Comparison of ENCODE assay signal across 8 cellular contexts in the genomic region with DNA sequence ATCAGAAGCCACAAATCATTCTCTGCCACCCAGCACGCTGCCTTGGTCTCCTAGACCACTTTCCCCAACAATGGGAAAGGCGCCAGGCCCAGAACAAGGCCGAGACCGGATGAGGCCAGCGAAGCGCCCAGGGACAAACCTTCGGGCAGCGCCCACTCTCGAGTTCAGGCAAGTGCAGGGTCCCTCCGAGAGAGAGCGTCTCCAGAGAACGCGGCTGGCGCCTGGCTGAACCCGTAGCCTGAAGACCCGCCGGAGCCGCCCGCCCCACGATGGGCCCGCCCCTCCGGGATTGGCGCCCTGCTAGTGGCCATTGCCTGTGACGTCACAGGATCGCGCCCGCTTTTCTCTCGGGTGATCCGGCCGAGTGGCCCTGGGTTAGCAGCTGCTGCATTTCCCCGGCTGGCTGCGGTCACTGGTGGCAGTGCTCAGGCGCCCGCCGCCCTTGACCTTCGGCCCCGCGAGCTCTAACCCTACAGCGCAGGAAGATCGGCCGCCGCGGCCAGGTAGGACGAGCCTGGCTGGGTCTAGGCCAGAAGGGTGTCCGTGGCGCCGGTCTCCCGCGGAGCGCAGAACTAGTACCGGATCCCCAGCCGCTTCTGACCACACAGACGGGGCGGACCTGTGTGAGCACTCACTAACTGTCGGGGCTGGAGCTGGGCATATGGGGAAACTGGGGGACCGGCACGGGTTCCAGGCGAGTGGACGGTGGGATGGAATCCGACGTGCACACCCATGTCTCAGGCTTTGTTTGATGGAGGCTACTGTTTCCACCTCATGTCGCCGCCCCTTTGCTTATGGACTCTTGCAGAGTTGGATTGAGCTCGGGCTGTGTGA. TPM values are rescaled to one million over a fixed set of nuclear protein-coding genes. Genes with fewer than 3 reads are reported as not detected.
A peak's percentile ranks its signal among the peaks of the same experiment; 100 is the strongest.
DNase-seq lines count a peak whose midpoint lies in the region; ATAC-seq lines count a peak whose summit lies in the region.

A gene with protein sequence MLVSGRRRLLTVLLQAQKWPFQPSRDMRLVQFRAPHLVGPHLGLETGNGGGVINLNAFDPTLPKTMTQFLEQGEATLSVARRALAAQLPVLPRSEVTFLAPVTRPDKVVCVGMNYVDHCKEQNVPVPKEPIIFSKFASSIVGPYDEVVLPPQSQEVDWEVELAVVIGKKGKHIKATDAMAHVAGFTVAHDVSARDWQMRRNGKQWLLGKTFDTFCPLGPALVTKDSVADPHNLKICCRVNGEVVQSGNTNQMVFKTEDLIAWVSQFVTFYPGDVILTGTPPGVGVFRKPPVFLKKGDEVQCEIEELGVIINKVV (plus strand): TSS at position 339 of the 834 bp plus-strand sequence. CDS start 2,851 bp downstream, outside the sequence.

- DNase-seq in COLO829 (ENCODE audit: low spot score) (peak; percentile 96), HT1080 (ENCODE audit: low read depth) (peak; percentile 83), NOMO-1 (lab: John Stamatoyannopoulos, UW; ENCODE audit: unreplicated experiment in 2 of 2) (peak; percentile 90 to 93), lung microvascular endothelial cell (ENCODE audit: low read depth in 2 of 2) (peak; percentile 90 to 92)
- peak; percentile 86 for DNase-seq in effector CD8-positive, alpha-beta T cell (lab: John Stamatoyannopoulos, UW)
- DNase-seq in stimulated activated CD4-positive, alpha-beta T cell treated with anti-CD3 and anti-CD28 coated beads, TNF-alpha, amount 100 ng/mL, for 48 hours (ENCODE audit: low read depth in 3 of 3), result peak; percentile 89 to 96 (median 90)

- POLR2A ChIA-PET in activated CD8-positive, alpha-beta memory T cell treated with anti-CD3 and anti-CD28 coated beads for 36 hours (lab: Charles Lee), result interaction anchor here (0.6 to 1.8 kb wide), 2 partner anchors 15 to 57 kb away, joined by 3 to 5 read pairs; no protein-coding TSS in a partner anchor

- CTCF ChIA-PET in activated CD8-positive, alpha-beta memory T cell treated with anti-CD3 and anti-CD28 coated beads for 36 hours (lab: Charles Lee), result interaction anchor here (1.4 to 2.5 kb wide), 2 partner anchors 13 to 57 kb away, joined by 3 to 17 read pairs; no protein-coding TSS in a partner anchor

- ATAC-seq in GM21367 (IDR thresholded peaks at IDR 0.05; ENCODE audit: unreplicated experiment), result peak; percentile 93

RNA-seq across cellular contexts. Expression of the gene that starts here (rescaled TPM):
- total RNA-seq in HT1080 (2014; rRNA removed; shearing (Covaris generic)), result 35.1 and 41.7 TPM in 2 replicates
- polyA plus RNA-seq in HT1080 (2015; cell fraction: cytosol; rRNA removed), result 22.7 and 24.0 TPM in 2 replicates
- polyA plus RNA-seq in HT1080 (2015; cell fraction: nucleus; rRNA removed), result 38.4 and 41.3 TPM in 2 replicates
- total RNA-seq in activated CD8-positive, alpha-beta memory T cell treated with anti-CD3 and anti-CD28 coated beads for 36 hours, result 10 to 100 TPM; 33.8 to 37.5 TPM
- 15.9 and 19.8 TPM in 2 replicates for total RNA-seq in lung microvascular endothelial cell

Comparison
In these comparisons a context has a peak if more than half of its experiments do, and no peak if none do; other contexts are left out.
1. Peak in every context shown above with its lines: DNase-seq and ATAC-seq.